ENCODE assay signal across 19 cellular contexts in the genomic region with DNA sequence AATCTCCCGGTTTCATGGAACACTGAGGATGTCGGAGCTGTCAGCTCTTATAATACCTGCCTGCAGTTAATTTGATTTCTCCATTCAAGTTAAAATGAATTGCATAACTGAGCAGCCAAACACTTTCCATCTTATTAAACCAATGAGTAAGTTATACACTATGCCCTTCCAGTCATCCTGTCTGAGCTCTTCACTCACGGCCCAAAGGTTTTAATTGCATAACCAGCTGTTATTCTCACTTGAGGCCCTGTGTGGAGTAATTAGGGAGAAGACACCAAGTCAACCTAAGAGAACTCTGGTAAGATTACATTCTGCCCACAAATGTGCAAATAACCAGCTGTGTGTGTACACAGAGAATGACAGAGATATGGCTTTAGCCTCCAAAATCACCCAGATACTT.
"Had no signal": no experiment of that assay in that cellular context is flagged by ENCODE, and none has a peak within 500 bp of the region (broad histone marks: within the 10 kb centered on the region; RNA-seq: fewer than 3 reads in every experiment).

No MANE protein-coding gene starts in this region.

- FAIRE-seq: urothelium cell line had no signal

- H3K27me3 ChIP-seq: brain microvascular endothelial cell, colonic mucosa, gastroesophageal sphincter, heart left ventricle, neutrophil, sigmoid colon, tibial nerve had no signal

- ATAC-seq: activated CD8-positive, alpha-beta memory T cell treated with anti-CD3 and anti-CD28 coated beads, Interleukin-2, amount 10 ng/mL, durations not matched to agents 7 days and 5 days; gastroesophageal sphincter; heart left ventricle; natural killer cell; stimulated activated naive CD8-positive, alpha-beta T cell treated with anti-CD3 and anti-CD28 coated beads, Interleukin-15, Interleukin-2, amounts not matched to agents 100 U/mL and 50 U/mL, for 24 hours; T-cell had no signal

- DNase-seq: activated B cell treated with CpG ODN at 0.5 μM for 24 hours; activated CD4-positive, alpha-beta memory T cell treated with anti-CD3 and anti-CD28 coated beads, Interleukin-2, amount 10 ng/mL, durations not matched to agents 7 days and 5 days; activated CD4-positive, alpha-beta T cell treated with anti-CD3 and anti-CD28 coated beads for 48 hours; activated CD8-positive, alpha-beta memory T cell treated with anti-CD3 and anti-CD28 coated beads, Interleukin-2, amount 10 ng/mL, durations not matched to agents 7 days and 5 days; activated naive CD4-positive, alpha-beta T cell treated with anti-CD3 and anti-CD28 coated beads for 36 hours; anterior cingulate cortex; brain microvascular endothelial cell; colonic mucosa; heart left ventricle; natural killer cell; sigmoid colon; stimulated activated naive CD8-positive, alpha-beta T cell treated with anti-CD3 and anti-CD28 coated beads, Interleukin-15, Interleukin-2, amounts not matched to agents 100 U/mL and 50 U/mL, for 24 hours; substantia nigra; T-cell had no signal

- H3K4me1 ChIP-seq: colonic mucosa, gastroesophageal sphincter, parathyroid adenoma, sigmoid colon, tibial nerve had no signal

- H3K27ac ChIP-seq: brain microvascular endothelial cell, colonic mucosa, gastroesophageal sphincter, heart left ventricle, neutrophil, parathyroid adenoma, sigmoid colon, tibial nerve had no signal
